ENCODE assay signal across 32 cellular contexts in the genomic region with DNA sequence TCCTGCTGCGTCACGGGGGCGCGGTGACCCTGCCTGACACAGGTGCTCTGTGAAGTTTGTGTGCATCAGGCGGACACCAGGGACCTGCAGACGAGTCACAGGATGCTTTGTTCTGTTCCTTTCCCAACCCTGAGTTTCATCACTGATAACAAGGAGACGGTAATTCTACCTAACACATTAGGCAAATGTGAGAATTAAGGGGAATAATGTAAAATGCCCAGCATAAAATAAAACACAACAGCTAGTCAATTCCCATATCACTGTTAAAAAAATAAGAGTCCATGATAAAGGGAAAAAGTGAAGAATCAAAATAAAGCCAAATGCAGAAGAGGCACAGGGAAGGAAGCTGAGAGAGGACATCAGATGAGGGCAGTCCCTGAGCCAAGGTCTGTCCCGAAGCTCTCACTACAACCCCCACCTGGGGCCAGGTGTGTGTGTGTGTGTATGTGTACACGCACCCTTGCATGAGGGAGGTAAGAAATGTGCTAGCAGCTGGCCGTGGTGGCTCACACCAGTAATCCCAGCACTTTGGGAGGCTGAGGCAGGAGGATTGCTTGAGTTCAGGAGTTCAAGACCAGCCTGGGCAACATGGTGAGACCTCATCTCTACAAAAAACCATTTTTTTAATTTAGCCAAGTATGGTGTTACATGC. TPM values are rescaled to one million over a fixed set of nuclear protein-coding genes. Genes with fewer than 3 reads are reported as not detected.
DNase-seq lines count a peak whose midpoint lies in the region; ATAC-seq and TF ChIP-seq lines count a peak whose summit lies in the region.
"Had no signal": no experiment of that assay in that cellular context is flagged by ENCODE, and none has a peak within 500 bp of the region (broad histone marks: within the 10 kb centered on the region; RNA-seq: fewer than 3 reads in every experiment).

No MANE protein-coding gene starts in this region.

- POLR2A ChIA-PET in HEK293 (lab: Yijun Ruan, JAX) = no interaction called here

- TF ChIP-seq CTCF in 22Rv1 (IDR thresholded peaks at IDR 0.05) (peak; percentile 48), HEK293 (tag by site-specific recombination; IDR thresholded peaks at IDR 0.05) (no peak), VCaP (conservative IDR thresholded peaks at IDR 0.05) (peak; percentile 47)

- no peaks in the 10 kb centered on the region for H3K36me3 ChIP-seq in HEK293 (ENCODE audit: control insufficient read depth in 2 of 2, insufficient read depth in 1 of 2, low read length in 2 of 2)
- H3K36me3 ChIP-seq: heart right ventricle, Peyer's patch, prostate gland, sigmoid colon, tibial artery, WERI-Rb-1 had no signal

- CTCF ChIA-PET in HEK293 (lab: Yijun Ruan, JAX) = interaction anchor here (0.6 to 3.2 kb wide), 10 partner anchors 11 to 403 kb away, joined by 3 to 14 read pairs (median 4); no protein-coding TSS in a partner anchor

- no peaks in the 10 kb centered on the region for H3K4me1 ChIP-seq in HEK293 (ENCODE audit: control insufficient read depth, insufficient read depth, low read length)
- H3K4me1 ChIP-seq: Peyer's patch, prostate gland, sigmoid colon, tibial artery had no signal

- no peak for ATAC-seq in left lobe of liver
- ATAC-seq: activated naive CD8-positive, alpha-beta T cell treated with anti-CD3 and anti-CD28 coated beads, Interleukin-2, amount 50 U/mL, for 24 hours; activated T-cell treated with anti-CD3 and anti-CD28 coated beads, Interleukin-2, amount 50 U/mL, for 4 hours had no signal

- DNase-seq in left lobe of liver (ENCODE audit: low spot score) (peak; percentile 23), T-helper 2 cell (no peak), pons (ENCODE audit: low spot score) (no peak)
- DNase-seq in activated CD4-positive, alpha-beta T cell treated with anti-CD3 and anti-CD28 coated beads for 4 hours = no peak
- DNase-seq in activated naive CD4-positive, alpha-beta T cell (lab: John Stamatoyannopoulos, UW) = no peak
- DNase-seq: activated naive CD8-positive, alpha-beta T cell treated with anti-CD3 and anti-CD28 coated beads, Interleukin-2, amount 50 U/mL, for 24 hours; activated T-cell treated with anti-CD3 and anti-CD28 coated beads, Interleukin-2, amount 50 U/mL, for 4 hours; DMS153; heart right ventricle; kidney; NCI-H1105; NCI-H510A; sigmoid colon; stimulated activated CD4-positive, alpha-beta T cell treated with anti-CD3 and anti-CD28 coated beads, Interleukin-12 subunit alpha, Interleukin-12 subunit beta, amount 100 ng/mL, for 4 hours; stimulated activated CD4-positive, alpha-beta T cell treated with anti-CD3 and anti-CD28 coated beads, Interleukin-2, amount 100 ng/mL, for 48 hours; SW 1271; T-helper 9 cell had no signal

- H3K9me3 ChIP-seq in HEK293 (ENCODE audit: control insufficient read depth, insufficient read depth, low read depth, low read length) = no peaks in the 10 kb centered on the region
- H3K9me3 ChIP-seq: Peyer's patch, prostate gland, sigmoid colon had no signal

- H3K27ac ChIP-seq in 22Rv1 (no peak overlapping the region), HEK293 (ENCODE audit: extremely low read depth, low read depth, low read length) (no peak overlapping the region), VCaP (no peak overlapping the region; the same call in 1 of the 2 replicates)
- H3K27ac ChIP-seq: heart right ventricle, Peyer's patch, prostate gland, sigmoid colon, tibial artery, WERI-Rb-1 had no signal

- H3K4me3 ChIP-seq in HEK293 (ENCODE audit: low read depth, low read length) = no peak overlapping the region
- H3K4me3 ChIP-seq: heart right ventricle, K562, Peyer's patch, prostate gland, sigmoid colon, tibial artery had no signal

TF ChIP-seq in HEK293, 187 proteins besides CTCF, POLR2A, EP300 and RAD21:
- TF ChIP-seq MYNN (tag by site-specific recombination; IDR thresholded peaks at IDR 0.05; ENCODE audit: borderline replicate concordance) (no peak), ZNF335 (tag by site-specific recombination; conservative IDR thresholded peaks at IDR 0.05) (peak; percentile 48; the same call in 1 of the 2 replicates), TRIM28 (IDR thresholded peaks at IDR 0.05; ENCODE audit: borderline replicate concordance, low read length) (no peak)
- TF ChIP-seq, protein P1, sequence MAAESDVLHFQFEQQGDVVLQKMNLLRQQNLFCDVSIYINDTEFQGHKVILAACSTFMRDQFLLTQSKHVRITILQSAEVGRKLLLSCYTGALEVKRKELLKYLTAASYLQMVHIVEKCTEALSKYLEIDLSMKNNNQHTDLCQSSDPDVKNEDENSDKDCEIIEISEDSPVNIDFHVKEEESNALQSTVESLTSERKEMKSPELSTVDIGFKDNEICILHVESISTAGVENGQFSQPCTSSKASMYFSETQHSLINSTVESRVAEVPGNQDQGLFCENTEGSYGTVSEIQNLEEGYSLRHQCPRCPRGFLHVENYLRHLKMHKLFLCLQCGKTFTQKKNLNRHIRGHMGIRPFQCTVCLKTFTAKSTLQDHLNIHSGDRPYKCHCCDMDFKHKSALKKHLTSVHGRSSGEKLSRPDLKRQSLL (tag by site-specific recombination; IDR thresholded peaks at IDR 0.05) = no peak
TF ChIP-seq in HEK293: peak in this region for 1.

RNA-seq across cellular contexts. Expression of a gene that starts 27.5 kb away (rescaled TPM):
- not detected for total RNA-seq in left lobe of liver
- total RNA-seq: activated CD4-positive, alpha-beta T cell treated with anti-CD3 and anti-CD28 coated beads, Interleukin-2, amount 10 ng/mL, durations not matched to agents 24 days and 14 days; activated T-cell treated with anti-CD3 and anti-CD28 coated beads, Interleukin-2, amount 50 U/mL, for 4 hours; B cell; heart right ventricle; HT1080; kidney; mesothelial cell of epicardium; Peyer's patch had no signal

RNA-seq across cellular contexts. Expression of a gene that starts 46.0 kb away (rescaled TPM):
- not detected for total RNA-seq in left lobe of liver
- total RNA-seq: activated CD4-positive, alpha-beta T cell treated with anti-CD3 and anti-CD28 coated beads, Interleukin-2, amount 10 ng/mL, durations not matched to agents 24 days and 14 days; activated T-cell treated with anti-CD3 and anti-CD28 coated beads, Interleukin-2, amount 50 U/mL, for 4 hours; B cell; dermis blood vessel endothelial cell; frontal cortex; HT1080; K562; kidney; M059J; mesothelial cell of epicardium; sigmoid colon had no signal
